Comparison of ENCODE assay signal across 23 cellular contexts in genomic region chr1:59714966-59715365, GRCh38.
DNase-seq lines count a peak whose midpoint lies in the region; ATAC-seq and TF ChIP-seq lines count a peak whose summit lies in the region.
"Had no signal": no experiment of that assay in that cellular context is flagged by ENCODE, and none has a peak within 500 bp of the region (broad histone marks: within the 10 kb centered on the region; RNA-seq: fewer than 3 reads in every experiment).

No MANE protein-coding gene starts in this region.

- H3K27me3 Mint-ChIP-seq in nephron (ENCODE audit: low read depth): peaks cover 10% of the 10 kb centered on the region
- H3K27me3 Mint-ChIP-seq: CD4-positive, alpha-beta T cell had no signal

- no peak overlapping the region for H3K4me3 Mint-ChIP-seq in nephron
- H3K4me3 Mint-ChIP-seq: CD4-positive, alpha-beta T cell had no signal

- no peak for TF ChIP-seq EP300 in gastroesophageal sphincter (IDR thresholded peaks at IDR 0.05)

- intact Hi-C loops in left cardiac atrium (cut with DNase I): loop anchor here in 1 of 2 donors (5.0 kb wide), 1 partner anchor 938 kb away; no protein-coding TSS in a partner anchor

- ATAC-seq in gastroesophageal sphincter (no peak), left cardiac atrium (no peak)
- ATAC-seq: K562, PC-3, Right ventricle myocardium inferior had no signal

- peak; percentile 19 for DNase-seq in AG08395 (ENCODE audit: low spot score)
- DNase-seq in astrocyte of the hippocampus (ENCODE audit: low read depth, low spot score): peak; percentile 73
- DNase-seq in left cardiac atrium: no peak
- no peak for DNase-seq in NCI-H1694 treated with DMSO at 0.1 percent for 48 hours (lab: John Stamatoyannopoulos, UW)
- no peak for DNase-seq in 8988T
- DNase-seq: ACHN; CD4-positive, alpha-beta T cell; GM23248; H7; Kasumi-1; NCI-H1092 treated with DMSO at 0.1 percent for 48 hours; NCI-H1436; NCI-H1930; NCI-H2107; NCI-H524; NCI-H748 treated with DMSO at 0.1 percent for 48 hours; PC-3 had no signal

- no peaks in the 10 kb centered on the region for H3K36me3 ChIP-seq in gastroesophageal sphincter
- H3K36me3 ChIP-seq: BLaER1 treated with 17β-estradiol and CSF1 and Interleukin-3, amounts not matched to agents 10 nM and 100 nM had no signal

- H3K4me3 ChIP-seq in gastroesophageal sphincter: no peak overlapping the region
- H3K4me3 ChIP-seq: BLaER1 treated with 17β-estradiol and CSF1 and Interleukin-3, amounts not matched to agents 10 nM and 100 nM; GM23248; K562 had no signal

- H3K4me1 ChIP-seq in gastroesophageal sphincter: peaks cover 0 to 6% (median 0%) of the 10 kb centered on the region in 3 donors
- H3K4me1 ChIP-seq: BLaER1 treated with 17β-estradiol and CSF1 and Interleukin-3, amounts not matched to agents 10 nM and 100 nM had no signal

- H3K9me3 Mint-ChIP-seq in nephron: peaks cover 12% of the 10 kb centered on the region
- H3K9me3 Mint-ChIP-seq: CD4-positive, alpha-beta T cell had no signal

- 27 to 80% methylated on average over 1 of the region's 1 CpG for WGBS in gastroesophageal sphincter (ENCODE audit: low coverage in 1 of 2), 2 donors

- H3K9me3 ChIP-seq in gastroesophageal sphincter: no peaks in the 10 kb centered on the region

- no peak for TF ChIP-seq POLR2A in gastroesophageal sphincter (IDR thresholded peaks at IDR 0.05)

- TF ChIP-seq CTCF in gastroesophageal sphincter (IDR thresholded peaks at IDR 0.05) (no peak), nephron (IDR thresholded peaks at IDR 0.05; ENCODE audit: unreplicated experiment in 3 of 3) (no peak)

- H3K27ac ChIP-seq in gastroesophageal sphincter: peak overlapping the region in 3 of 4 donors; percentile 7 to 20 (median 7)
- H3K27ac ChIP-seq: 22Rv1; BLaER1 treated with 17β-estradiol and CSF1 and Interleukin-3, amounts not matched to agents 10 nM and 100 nM; GM23248 had no signal

- peak overlapping the region; percentile 30 to 48 (median 31) for H3K27ac Mint-ChIP-seq in nephron
- H3K27ac Mint-ChIP-seq: CD4-positive, alpha-beta T cell had no signal

- peaks cover 46% of the 10 kb centered on the region for H3K4me1 Mint-ChIP-seq in nephron

- H3K27me3 ChIP-seq in gastroesophageal sphincter: no peaks in the 10 kb centered on the region
- H3K27me3 ChIP-seq: BLaER1 treated with 17β-estradiol and CSF1 and Interleukin-3, amounts not matched to agents 10 nM and 100 nM had no signal

- H3K36me3 Mint-ChIP-seq in nephron (ENCODE audit: low read depth): peaks cover 17% of the 10 kb centered on the region

Comparison
In these comparisons a context has a peak if more than half of its experiments do, and no peak if none do; other contexts are left out.
1. DNase-seq: peak in AG08395 (single experiment) and astrocyte of the hippocampus (single experiment); none in left cardiac atrium (single experiment), NCI-H1694 treated with DMSO at 0.1 percent for 48 hours (single experiment) and 8988T (single experiment).